ENCODE assay signal across 13 cellular contexts in the genomic region with DNA sequence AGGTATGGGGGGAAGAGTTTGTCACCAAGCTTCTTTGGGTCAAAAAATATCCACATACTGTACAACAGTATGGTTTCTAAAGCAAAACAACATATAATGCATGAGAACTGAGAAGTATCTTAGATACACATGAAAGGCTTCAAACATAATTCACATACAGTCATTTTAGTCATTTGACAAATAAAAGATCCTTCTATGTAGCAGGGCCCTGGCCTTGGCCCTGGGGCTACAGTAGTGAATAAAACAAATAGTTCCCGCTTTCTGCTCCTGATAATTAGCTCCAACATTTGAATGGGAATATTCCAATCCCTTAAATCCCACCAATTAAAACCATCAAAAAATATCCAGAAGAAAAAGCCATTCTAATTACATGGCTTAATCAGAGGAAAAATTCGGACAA.
"Had no signal": no experiment of that assay in that cellular context is flagged by ENCODE, and none has a peak within 500 bp of the region (broad histone marks: within the 10 kb centered on the region; RNA-seq: fewer than 3 reads in every experiment).

No MANE protein-coding gene starts in this region.

- ATAC-seq: activated CD4-positive, alpha-beta T cell treated with anti-CD3 and anti-CD28 coated beads for 36 hours; activated CD8-positive, alpha-beta T cell treated with anti-CD3 and anti-CD28 coated beads for 36 hours; activated T-cell treated with anti-CD3 and anti-CD28 coated beads, Interleukin-2, amount 50 U/mL, for 4 hours; stimulated activated effector memory CD8-positive, alpha-beta T cell treated with anti-CD3 and anti-CD28 coated beads, Interleukin-12 subunit alpha, Interleukin-12 subunit beta, amount 100 ng/mL, for 72 hours had no signal

- H3K4me1 ChIP-seq: parathyroid adenoma had no signal

- H3K27ac ChIP-seq: parathyroid adenoma, thoracic aorta, VCaP had no signal

- H3K9me3 ChIP-seq: thoracic aorta had no signal

- H3K4me3 ChIP-seq: thoracic aorta had no signal

- H3K36me3 ChIP-seq: thoracic aorta had no signal

- H3K36me3 Mint-ChIP-seq: activated naive CD8-positive, alpha-beta T cell; stimulated activated effector memory CD8-positive, alpha-beta T cell treated with anti-CD3 and anti-CD28 coated beads, Interleukin-12 subunit alpha, Interleukin-12 subunit beta, amount 100 ng/mL, for 72 hours had no signal

- DNase-seq: activated CD4-positive, alpha-beta T cell treated with anti-CD3 and anti-CD28 coated beads for 36 hours; activated CD8-positive, alpha-beta T cell treated with anti-CD3 and anti-CD28 coated beads for 36 hours; activated effector memory CD4-positive, alpha-beta T cell treated with anti-CD3 and anti-CD28 coated beads, Interleukin-2, amount 50 U/mL, for 16 hours; activated T-cell treated with anti-CD3 and anti-CD28 coated beads, Interleukin-2, amount 50 U/mL, for 4 hours; amniotic stem cell; brain microvascular endothelial cell; cerebellar nuclear complex; islet precursor cell had no signal

- H3K27me3 ChIP-seq: brain microvascular endothelial cell had no signal

- H3K9me3 Mint-ChIP-seq: activated CD8-positive, alpha-beta T cell treated with anti-CD3 and anti-CD28 coated beads for 36 hours; activated T-cell treated with anti-CD3 and anti-CD28 coated beads, Interleukin-2, amount 50 U/mL, for 4 hours; stimulated activated effector memory CD8-positive, alpha-beta T cell treated with anti-CD3 and anti-CD28 coated beads, Interleukin-12 subunit alpha, Interleukin-12 subunit beta, amount 100 ng/mL, for 72 hours had no signal

- H3K4me3 Mint-ChIP-seq: activated CD4-positive, alpha-beta T cell treated with anti-CD3 and anti-CD28 coated beads for 36 hours; activated CD8-positive, alpha-beta T cell treated with anti-CD3 and anti-CD28 coated beads for 36 hours; activated naive CD8-positive, alpha-beta T cell; activated T-cell treated with anti-CD3 and anti-CD28 coated beads, Interleukin-2, amount 50 U/mL, for 4 hours; stimulated activated effector memory CD8-positive, alpha-beta T cell treated with anti-CD3 and anti-CD28 coated beads, Interleukin-12 subunit alpha, Interleukin-12 subunit beta, amount 100 ng/mL, for 72 hours had no signal

- H3K27ac Mint-ChIP-seq: activated CD4-positive, alpha-beta T cell treated with anti-CD3 and anti-CD28 coated beads for 36 hours; activated CD8-positive, alpha-beta T cell treated with anti-CD3 and anti-CD28 coated beads for 36 hours; activated naive CD8-positive, alpha-beta T cell; stimulated activated effector memory CD8-positive, alpha-beta T cell treated with anti-CD3 and anti-CD28 coated beads, Interleukin-12 subunit alpha, Interleukin-12 subunit beta, amount 100 ng/mL, for 72 hours had no signal

- H3K27me3 Mint-ChIP-seq: activated CD8-positive, alpha-beta T cell treated with anti-CD3 and anti-CD28 coated beads for 36 hours had no signal
